6 cellular contexts compared by ENCODE assay signal in the genomic region with DNA sequence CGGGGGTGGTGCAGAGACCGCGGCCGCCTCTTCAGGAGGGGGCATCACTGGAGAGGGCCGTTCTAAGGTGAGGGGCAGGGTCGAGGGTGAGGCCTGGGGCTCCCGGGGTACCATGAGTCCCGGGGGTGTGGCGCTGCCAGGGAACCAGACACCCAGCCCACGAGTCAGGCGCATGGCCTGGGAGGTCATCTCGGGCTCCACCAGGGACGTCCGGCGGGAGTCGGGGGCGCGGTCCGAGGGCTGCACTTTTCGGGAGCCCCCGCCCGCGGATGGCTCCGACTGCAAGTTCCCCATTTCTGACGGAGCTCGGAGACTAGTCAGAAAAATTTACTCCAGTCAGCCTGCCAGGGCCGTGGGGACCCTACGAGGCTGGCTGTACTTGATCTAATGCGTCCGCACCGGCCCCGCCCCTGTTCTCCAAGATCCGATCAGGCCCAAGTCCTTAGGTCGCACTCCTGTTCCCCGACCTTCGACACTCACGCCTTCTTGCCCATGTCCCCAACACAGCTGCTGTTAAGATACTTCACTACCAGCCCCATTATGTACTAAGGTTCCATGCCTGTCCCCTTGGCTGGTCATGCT. TPM values are rescaled to one million over a fixed set of nuclear protein-coding genes. Genes with fewer than 3 reads are reported as not detected.
DNase-seq lines count a peak whose midpoint lies in the region; ATAC-seq and TF ChIP-seq lines count a peak whose summit lies in the region.

No MANE protein-coding gene starts in this region.

- no peaks in the 10 kb centered on the region for H3K9me3 Mint-ChIP-seq in HFFc6
- H3K9me3 Mint-ChIP-seq in brain: no peaks in the 10 kb centered on the region
- no peaks in the 10 kb centered on the region for H3K9me3 Mint-ChIP-seq in neural progenitor cell

- H3K4me2 ChIP-seq in neural progenitor cell: peak overlapping the region; percentile 73

- no peak overlapping the region for H3K9ac ChIP-seq in neural progenitor cell

- no peak overlapping the region for H2AFZ ChIP-seq in neural progenitor cell (replicated peaks)

- H3K27ac ChIP-seq in neural progenitor cell: no peak overlapping the region

- H3K9me3 ChIP-seq in neural progenitor cell (ENCODE audit: low read depth): no peaks in the 10 kb centered on the region

- H3K4me3 Mint-ChIP-seq in HFFc6 (peak overlapping the region; percentile 89), brain (peak overlapping the region; percentile 92 to 96 (median 95)), neural progenitor cell (peak overlapping the region; percentile 90)

- peak overlapping the region; percentile 83 for H3K27ac Mint-ChIP-seq in HFFc6
- peak overlapping the region; percentile 41 to 99 (median 83) for H3K27ac Mint-ChIP-seq in brain
- peak overlapping the region; percentile 86 for H3K27ac Mint-ChIP-seq in neural progenitor cell

- peak overlapping the region; percentile 75 for H3K4me3 ChIP-seq in neural progenitor cell

- no peak for ATAC-seq in HG02588 (IDR thresholded peaks at IDR 0.05; ENCODE audit: unreplicated experiment)

- H3K79me2 ChIP-seq in neural progenitor cell (ENCODE audit: low read depth): no peaks in the 10 kb centered on the region

- H3K27me3 Mint-ChIP-seq in HFFc6 (ENCODE audit: insufficient read depth) (peaks cover 15% of the 10 kb centered on the region), brain (peaks cover 9% of the 10 kb centered on the region), neural progenitor cell (ENCODE audit: insufficient read depth, low read depth) (peaks cover 7% of the 10 kb centered on the region)

- H3K4me1 Mint-ChIP-seq in HFFc6 (ENCODE audit: low read depth) (peaks cover 33% of the 10 kb centered on the region), brain (peaks cover 32% of the 10 kb centered on the region), neural progenitor cell (peaks cover 20% of the 10 kb centered on the region)

- peaks cover 4% of the 10 kb centered on the region for H3K4me1 ChIP-seq in neural progenitor cell

- H3K36me3 ChIP-seq in neural progenitor cell: no peaks in the 10 kb centered on the region

- H4K20me1 ChIP-seq in neural progenitor cell (ENCODE audit: low read depth): peaks cover 38% of the 10 kb centered on the region

- TF ChIP-seq CTCF in HFFc6 (IDR thresholded peaks at IDR 0.05) (no peak), brain (conservative IDR thresholded peaks at IDR 0.05) (no peak), neural progenitor cell (IDR thresholded peaks at IDR 0.05) (no peak)

- DNase-seq in HFFc6 (no peak), neural progenitor cell (ENCODE audit: low spot score) (no peak), NCI-H1092 (lab: John Stamatoyannopoulos, UW) (no peak), glomerular visceral epithelial cell (ENCODE audit: extremely low spot score) (no peak)

- peaks cover 38% of the 10 kb centered on the region for H3K27me3 ChIP-seq in neural progenitor cell

- H3K36me3 Mint-ChIP-seq in HFFc6 (ENCODE audit: low read depth) (peaks cover 30% of the 10 kb centered on the region), brain (peaks cover 41% of the 10 kb centered on the region), neural progenitor cell (peaks cover 13% of the 10 kb centered on the region)

- H3F3A ChIP-seq in neural progenitor cell (ENCODE audit: low read depth): peaks cover 22% of the 10 kb centered on the region

RNA-seq across cellular contexts. Expression of a gene that starts 0.8 kb away (rescaled TPM):
- total RNA-seq in HFFc6 (2021; fragmentation: NEBNext Ultra II Directional; extraction: Animal tissue kit (Norgen Biotek cat#: 25700)): 1 to 10 TPM; 1.7 to 3.2 (median 2.2) TPM
- polyA plus RNA-seq in brain (ENCODE audit: insufficient read depth, low read depth, low replicate concordance): 3.3 TPM
- 1.0 TPM in 1 of 2 replicates, not detected in the other for total RNA-seq in neural progenitor cell (ENCODE audit: low replicate concordance)

RNA-seq across cellular contexts. Expression of a gene that starts 1.4 kb away (rescaled TPM):
- 10 to 100 TPM; 11.7 to 15.3 (median 13.1) TPM for total RNA-seq in HFFc6 (2021; fragmentation: NEBNext Ultra II Directional; extraction: Animal tissue kit (Norgen Biotek cat#: 25700))
- 2.6 TPM for polyA plus RNA-seq in brain (ENCODE audit: insufficient read depth, low read depth, low replicate concordance)
- total RNA-seq in neural progenitor cell (ENCODE audit: low replicate concordance): 0.99 and 4.6 TPM in 2 replicates

RNA-seq across cellular contexts. Expression of a gene that starts 12.7 kb away (rescaled TPM):
- total RNA-seq in HFFc6 (2021; fragmentation: NEBNext Ultra II Directional; extraction: Animal tissue kit (Norgen Biotek cat#: 25700)): 100 to 1,000 TPM; 229 to 298 (median 259) TPM
- polyA plus RNA-seq in brain (ENCODE audit: insufficient read depth, low read depth, low replicate concordance): 293 TPM
- 119 and 196 TPM in 2 replicates for total RNA-seq in neural progenitor cell (ENCODE audit: low replicate concordance)

RNA-seq across cellular contexts. Expression of a gene that starts 15.8 kb away (rescaled TPM):
- total RNA-seq in HFFc6 (2021; fragmentation: NEBNext Ultra II Directional; extraction: Animal tissue kit (Norgen Biotek cat#: 25700)): 10 to 100 TPM; 12.5 to 16.9 (median 15.6) TPM
- 16.6 TPM for polyA plus RNA-seq in brain (ENCODE audit: insufficient read depth, low read depth, low replicate concordance)
- 3.5 and 13.2 TPM in 2 replicates for total RNA-seq in neural progenitor cell (ENCODE audit: low replicate concordance)

RNA-seq across cellular contexts. Expression of a gene that starts 39.0 kb away (rescaled TPM):
- total RNA-seq in HFFc6 (2021; fragmentation: NEBNext Ultra II Directional; extraction: Animal tissue kit (Norgen Biotek cat#: 25700)): not detected
- polyA plus RNA-seq in brain (ENCODE audit: insufficient read depth, low read depth, low replicate concordance): 0.49 TPM
- total RNA-seq in neural progenitor cell (ENCODE audit: low replicate concordance): 0.09 TPM in 1 of 2 replicates, not detected in the other
